ENCODE assay signal across 18 cellular contexts in genomic region chr2:74293191-74294065, GRCh38. TPM values are rescaled to one million over a fixed set of nuclear protein-coding genes. Genes with fewer than 3 reads are reported as not detected.
DNase-seq lines count a peak whose midpoint lies in the region; ATAC-seq, FAIRE-seq and TF ChIP-seq lines count a peak whose summit lies in the region.
"Had no signal": no experiment of that assay in that cellular context is flagged by ENCODE, and none has a peak within 500 bp of the region (broad histone marks: within the 10 kb centered on the region; RNA-seq: fewer than 3 reads in every experiment).

No MANE protein-coding gene starts in this region.

- no peak overlapping the region for H4K91ac ChIP-seq in IMR-90 (ENCODE audit: insufficient read depth, low read depth, low read length)

- TF ChIP-seq CTCF in AG04450 (IDR thresholded peaks at IDR 0.05; ENCODE audit: low read depth, low read length) = no peak
- no peak for TF ChIP-seq CTCF in IMR-90 (conservative IDR thresholded peaks at IDR 0.05; ENCODE audit: low read depth, low read length)
- no peak for TF ChIP-seq CTCF in nephron (IDR thresholded peaks at IDR 0.05; ENCODE audit: unreplicated experiment in 3 of 3)
- TF ChIP-seq CTCF in foreskin fibroblast (IDR thresholded peaks at IDR 0.05; ENCODE audit: low read depth, low read length) = no peak
- no peak for TF ChIP-seq CTCF in ascending aorta (IDR thresholded peaks at IDR 0.05)

- H3K4me3 ChIP-seq in AG04450 (ENCODE audit: low read depth, low read length) = no peak overlapping the region
- H3K4me3 ChIP-seq in IMR-90 (ENCODE audit: insufficient read depth, low read depth, low read length) = no peak overlapping the region
- no peak overlapping the region for H3K4me3 ChIP-seq in foreskin fibroblast (ENCODE audit: low read depth in 1 of 2, low read length in 2 of 2)
- H3K4me3 ChIP-seq in ascending aorta = no peak overlapping the region
- H3K4me3 ChIP-seq: mucosa of descending colon, ovary, uterus had no signal

- H3K56ac ChIP-seq in IMR-90 (ENCODE audit: extremely low read depth, insufficient read depth, low read length) = no peak overlapping the region

- no peaks in the 10 kb centered on the region for H3K36me3 ChIP-seq in IMR-90 (ENCODE audit: control insufficient read depth, insufficient read depth, low read length)
- H3K36me3 ChIP-seq in ascending aorta = no peaks in the 10 kb centered on the region
- H3K36me3 ChIP-seq: ovary, uterus had no signal

- H4K20me1 ChIP-seq in IMR-90 (ENCODE audit: insufficient read depth, low read length) = no peaks in the 10 kb centered on the region

- H3K4me1 ChIP-seq in IMR-90 (ENCODE audit: control insufficient read depth, insufficient read depth, low read length) (no peaks in the 10 kb centered on the region), ascending aorta (no peaks in the 10 kb centered on the region)
- H3K4me1 ChIP-seq: uterus had no signal

- no peak overlapping the region for H2AFZ ChIP-seq in IMR-90 (replicated peaks; ENCODE audit: low read length, poor library complexity)

- H2BK15ac ChIP-seq in IMR-90 (ENCODE audit: low read depth, low read length) = no peak overlapping the region

- WGBS in IMR-90 (ENCODE audit: extremely low coverage in 2 of 2, insufficient read length in 1 of 2), 2 experiments = 83% methylated on average over 1 of the region's 7 CpGs; no CpG with 5 or more reads in 1 of the 2 experiments

- peaks cover 14% of the 10 kb centered on the region for H3K4me1 Mint-ChIP-seq in central memory CD8-positive, alpha-beta T cell
- peaks cover 5% of the 10 kb centered on the region for H3K4me1 Mint-ChIP-seq in nephron

- DNase-seq in AG04450 (ENCODE audit: low read depth, low spot score) (no peak), IMR-90 (peak; percentile 6), GM12892 (ENCODE audit: insufficient read length) (no peak), COLO829 (ENCODE audit: low spot score) (no peak), foreskin fibroblast (no peak), ascending aorta (ENCODE audit: low spot score in 2 of 2) (no peak)
- no peak for DNase-seq in central memory CD8-positive, alpha-beta T cell (ENCODE audit: low spot score in 2 of 2)
- DNase-seq: activated gamma-delta T cell; kidney; mucosa of descending colon; ovary; SHP77 treated with DMSO at 0.1 percent for 48 hours; stimulated activated CD4-positive, alpha-beta T cell treated with anti-CD3 and anti-CD28 coated beads, Interleukin-12 subunit alpha, Interleukin-12 subunit beta, amount 100 ng/mL, for 4 hours; uterus had no signal

- intact Hi-C loops in IMR-90 (cut with micrococcal nuclease) (no loop called here), ascending aorta (cut with DNase I) (no loop called here)

- no peaks in the 10 kb centered on the region for H3K9me3 ChIP-seq in AG04450 (ENCODE audit: control insufficient read depth, insufficient read depth, low read length)
- H3K9me3 ChIP-seq in IMR-90 (ENCODE audit: control insufficient read depth, insufficient read depth, low read length) = peaks cover 2% of the 10 kb centered on the region; the same call in 1 of the 2 replicates
- no peaks in the 10 kb centered on the region for H3K9me3 ChIP-seq in ascending aorta
- H3K9me3 ChIP-seq: mucosa of descending colon, ovary, uterus had no signal

- POLR2A ChIA-PET in AG04450 (lab: Yijun Ruan, JAX) (no interaction called here), IMR-90 (lab: Charles Lee; ENCODE audit: unreplicated experiment) (no interaction called here)

- peak overlapping the region; percentile 11 for H3K27ac ChIP-seq in AG04450 (ENCODE audit: low read depth, low read length)
- H3K27ac ChIP-seq in IMR-90 (ENCODE audit: insufficient read depth, low read length) = no peak overlapping the region
- H3K27ac ChIP-seq in ascending aorta = no peak overlapping the region
- H3K27ac ChIP-seq: ovary, uterus had no signal

- H4K5ac ChIP-seq in IMR-90 (ENCODE audit: low read depth, low read length) = no peak overlapping the region

- no peaks in the 10 kb centered on the region for H3K9me1 ChIP-seq in IMR-90 (ENCODE audit: insufficient read depth, low read length)

- peaks cover 10% of the 10 kb centered on the region for H3K27me3 ChIP-seq in AG04450 (ENCODE audit: control insufficient read depth, insufficient read depth, low read length)
- H3K27me3 ChIP-seq in IMR-90 (ENCODE audit: control insufficient read depth, insufficient read depth, low read length) = peaks cover 15% of the 10 kb centered on the region
- H3K27me3 ChIP-seq in ascending aorta = no peaks in the 10 kb centered on the region
- H3K27me3 ChIP-seq: ovary, uterus had no signal

- H2BK5ac ChIP-seq in IMR-90 (ENCODE audit: low read depth, low read length, poor library complexity, severe bottlenecking) = no peak overlapping the region

- ATAC-seq in IMR-90 (ENCODE audit: low read depth) = peak; percentile 37; the same call in 1 of the 2 replicates
- no peak for ATAC-seq in central memory CD8-positive, alpha-beta T cell (replicated peaks; ENCODE audit: extremely low read depth, poor library complexity, severe bottlenecking)
- ATAC-seq: activated CD4-positive, CD25-positive, alpha-beta regulatory T cell treated with anti-CD3 and anti-CD28 coated beads, Interleukin-2, amount 50 U/mL, for 24 hours; mucosa of descending colon had no signal

- no peak overlapping the region for H4K8ac ChIP-seq in IMR-90 (ENCODE audit: low read depth in 2 of 2, low read length in 2 of 2)

- no peaks in the 10 kb centered on the region for H3K9me3 Mint-ChIP-seq in central memory CD8-positive, alpha-beta T cell
- peaks cover 6% of the 10 kb centered on the region for H3K9me3 Mint-ChIP-seq in nephron
- H3K9me3 Mint-ChIP-seq: stimulated activated naive CD8-positive, alpha-beta T cell treated with anti-CD3 and anti-CD28 coated beads, Interleukin-15, Interleukin-2, amounts not matched to agents 100 ng/mL and 50 ng/mL, for 24 hours had no signal

- H2BK120ac ChIP-seq in IMR-90 (ENCODE audit: low read depth, low read length) = no peak overlapping the region

- no peak overlapping the region for H3K23ac ChIP-seq in IMR-90 (ENCODE audit: low read depth, low read length)

- H3K14ac ChIP-seq in IMR-90 (replicated peaks; ENCODE audit: low read depth, low read length) = no peak overlapping the region

- dilution Hi-C loops in IMR-90 (cut with HindIII; ENCODE audit: low sequenced_read_pairs, unreplicated experiment) = no loop called here

- no peak overlapping the region for H2AK5ac ChIP-seq in IMR-90 (ENCODE audit: low read depth, low read length)

- H3K27ac Mint-ChIP-seq in central memory CD8-positive, alpha-beta T cell (ENCODE audit: low read depth) = peak overlapping the region; percentile 5
- H3K27ac Mint-ChIP-seq in nephron = peak overlapping the region in 2 of 3 experiments; percentile 23 to 48
- H3K27ac Mint-ChIP-seq: stimulated activated naive CD8-positive, alpha-beta T cell treated with anti-CD3 and anti-CD28 coated beads, Interleukin-15, Interleukin-2, amounts not matched to agents 100 ng/mL and 50 ng/mL, for 24 hours had no signal

- in situ Hi-C loops in IMR-90 (cut with MboI; ENCODE audit: low sequenced_read_pairs) = no loop called here

- peaks cover 15% of the 10 kb centered on the region for H3K36me3 Mint-ChIP-seq in central memory CD8-positive, alpha-beta T cell (ENCODE audit: insufficient read depth)
- H3K36me3 Mint-ChIP-seq in nephron (ENCODE audit: low read depth) = peaks cover 8% of the 10 kb centered on the region

- no peak overlapping the region for H3K18ac ChIP-seq in IMR-90 (ENCODE audit: low read depth, low read length)

- no peak overlapping the region for H2BK20ac ChIP-seq in IMR-90 (ENCODE audit: low read depth, low read length)

- TF ChIP-seq RAD21 in IMR-90 (IDR thresholded peaks at IDR 0.05; ENCODE audit: low read length) = no peak

- H3K4me2 ChIP-seq in IMR-90 (ENCODE audit: low read depth, low read length) = no peak overlapping the region

- no peaks in the 10 kb centered on the region for H3K79me1 ChIP-seq in IMR-90 (ENCODE audit: low read depth in 1 of 2, low read length in 2 of 2)

- H3K4me3 Mint-ChIP-seq in central memory CD8-positive, alpha-beta T cell = no peak overlapping the region
- H3K4me3 Mint-ChIP-seq in nephron = no peak overlapping the region
- H3K4me3 Mint-ChIP-seq: stimulated activated naive CD8-positive, alpha-beta T cell treated with anti-CD3 and anti-CD28 coated beads, Interleukin-15, Interleukin-2, amounts not matched to agents 100 ng/mL and 50 ng/mL, for 24 hours had no signal

- no peak for FAIRE-seq in GM12892 (lab: Jason Lieb, UNC)
- FAIRE-seq: H1, kidney had no signal

- no TSS peak for BruUV-seq in IMR-90 (replicated peaks; lab: Mats Ljungman, UMichigan)

- no peaks in the 10 kb centered on the region for H3K27me3 Mint-ChIP-seq in central memory CD8-positive, alpha-beta T cell
- no peaks in the 10 kb centered on the region for H3K27me3 Mint-ChIP-seq in nephron (ENCODE audit: low read depth)
- H3K27me3 Mint-ChIP-seq: stimulated activated naive CD8-positive, alpha-beta T cell treated with anti-CD3 and anti-CD28 coated beads, Interleukin-15, Interleukin-2, amounts not matched to agents 100 ng/mL and 50 ng/mL, for 24 hours had no signal

- CTCF ChIA-PET in AG04450 (lab: Charles Lee) = interaction anchor here (1.2 kb wide), 1 partner anchor 44 kb away, joined by 6 read pairs; no protein-coding TSS in a partner anchor
- CTCF ChIA-PET in IMR-90 (lab: Yijun Ruan, JAX) = no interaction called here

- H3K9ac ChIP-seq in IMR-90 (ENCODE audit: low read depth, low read length) = no peak overlapping the region

- H3K4ac ChIP-seq in IMR-90 (ENCODE audit: low read depth, low read length) = no peak overlapping the region

- peak overlapping the region; percentile 47 for H2AK9ac ChIP-seq in IMR-90 (replicated peaks; ENCODE audit: low read depth, low read length, poor library complexity)

- no peak for TF ChIP-seq POLR2A in IMR-90 (IDR thresholded peaks at IDR 0.05; ENCODE audit: low read depth, low read length)
- no peak for TF ChIP-seq POLR2A in GM12892 (IDR thresholded peaks at IDR 0.05; ENCODE audit: low read depth, low read length)

TF ChIP-seq in IMR-90, 13 proteins besides CTCF, POLR2A, EP300 and RAD21 (continues in another document):
- TF ChIP-seq RCOR1 (IDR thresholded peaks at IDR 0.05; ENCODE audit: insufficient replicate concordance, low read length) = no peak
- TF ChIP-seq CEBPB (IDR thresholded peaks at IDR 0.05; ENCODE audit: low read depth, low read length) = no peak
- TF ChIP-seq, protein P1, sequence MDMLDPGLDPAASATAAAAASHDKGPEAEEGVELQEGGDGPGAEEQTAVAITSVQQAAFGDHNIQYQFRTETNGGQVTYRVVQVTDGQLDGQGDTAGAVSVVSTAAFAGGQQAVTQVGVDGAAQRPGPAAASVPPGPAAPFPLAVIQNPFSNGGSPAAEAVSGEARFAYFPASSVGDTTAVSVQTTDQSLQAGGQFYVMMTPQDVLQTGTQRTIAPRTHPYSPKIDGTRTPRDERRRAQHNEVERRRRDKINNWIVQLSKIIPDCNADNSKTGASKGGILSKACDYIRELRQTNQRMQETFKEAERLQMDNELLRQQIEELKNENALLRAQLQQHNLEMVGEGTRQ (IDR thresholded peaks at IDR 0.05; ENCODE audit: low read depth, low read length) = no peak

RNA-seq across cellular contexts. Expression of gene SLC4A5, which starts 49.8 kb away (rescaled TPM):
- polyA plus RNA-seq in AG04450 (2011; rRNA removed) = 0.15 and 0.25 TPM in 2 replicates
- not detected in 2 replicates for polyA minus RNA-seq in AG04450 (2011; rRNA and poly(A)+ RNA removed)
- total RNA-seq in IMR-90 (2012; rRNA removed) = 0.18 TPM in 1 of 2 replicates, not detected in the other
- polyA plus RNA-seq in IMR-90 (2012; rRNA removed) = 0.20 and 0.22 TPM in 2 replicates
- 0.03 TPM in 1 of 2 replicates, not detected in the other for polyA plus RNA-seq in IMR-90 (2012; cell fraction: cytosol; rRNA removed)
- polyA plus RNA-seq in IMR-90 (2012; cell fraction: nucleus; rRNA removed; ENCODE audit: low replicate concordance) = 0.50 TPM in 2 replicates
- 0.91 TPM for polyA plus RNA-seq in GM12892 (2012; ENCODE audit: missing spikeins)
- total RNA-seq in ascending aorta = 0.11 TPM
